Comparison of ENCODE assay signal across 8 cellular contexts in the genomic region with DNA sequence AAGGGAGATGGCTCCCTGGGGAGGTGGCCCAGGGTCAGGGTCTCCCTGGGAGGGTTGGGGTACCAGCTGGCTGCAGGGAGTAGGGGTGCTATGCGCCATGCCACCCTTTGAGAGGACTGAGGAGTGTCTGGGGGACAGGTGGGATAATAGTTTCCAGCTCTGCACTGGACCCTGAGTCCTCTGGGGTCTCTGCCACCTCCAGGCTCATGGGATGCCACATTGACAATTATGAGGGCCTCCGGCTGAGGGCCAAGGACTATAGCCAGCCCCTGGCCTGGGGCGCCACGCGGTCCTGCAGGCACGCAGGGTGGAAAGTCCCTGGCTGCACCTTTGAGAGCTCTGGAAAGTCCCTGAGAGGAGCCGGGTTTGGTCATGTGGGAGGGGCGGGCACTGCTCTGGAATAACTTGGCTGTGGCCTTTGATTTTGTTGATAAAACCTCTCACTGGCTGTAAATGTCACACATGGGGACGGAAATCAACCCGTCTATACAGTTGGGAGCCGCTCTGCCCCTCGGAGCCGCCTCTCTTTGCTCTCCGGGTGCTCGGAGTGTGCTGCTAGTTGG. TPM values are rescaled to one million over a fixed set of nuclear protein-coding genes. Genes with fewer than 3 reads are reported as not detected.
DNase-seq lines count a peak whose midpoint lies in the region; ATAC-seq and TF ChIP-seq lines count a peak whose summit lies in the region.

No MANE protein-coding gene starts in this region.

- H3K4me1 ChIP-seq in esophagus muscularis mucosa (peaks cover 29 to 36% (median 35%) of the 10 kb centered on the region in 4 donors), prostate gland (replicated peaks) (peaks cover 7% of the 10 kb centered on the region), uterus (no peaks in the 10 kb centered on the region)

- ATAC-seq in GM19035 (IDR thresholded peaks at IDR 0.05; ENCODE audit: unreplicated experiment) (peak; percentile 54), HG03442 (IDR thresholded peaks at IDR 0.05; ENCODE audit: unreplicated experiment) (peak; percentile 57)

- no peak for TF ChIP-seq CTCF in esophagus muscularis mucosa (IDR thresholded peaks at IDR 0.05)
- TF ChIP-seq CTCF in prostate gland (IDR thresholded peaks at IDR 0.05) = no peak
- no peak for TF ChIP-seq CTCF in uterus (IDR thresholded peaks at IDR 0.05)

- H3K27me3 ChIP-seq in esophagus muscularis mucosa (no peaks in the 10 kb centered on the region), prostate gland (replicated peaks; ENCODE audit: insufficient read depth) (no peaks in the 10 kb centered on the region), uterus (no peaks in the 10 kb centered on the region)

- H3K9me3 ChIP-seq in esophagus muscularis mucosa = no peaks in the 10 kb centered on the region
- H3K9me3 ChIP-seq in prostate gland = no peaks in the 10 kb centered on the region
- H3K9me3 ChIP-seq in uterus = no peaks in the 10 kb centered on the region

- peak overlapping the region; percentile 5 to 27 (median 20) for H3K4me3 ChIP-seq in esophagus muscularis mucosa
- no peak overlapping the region for H3K4me3 ChIP-seq in prostate gland
- no peak overlapping the region for H3K4me3 ChIP-seq in uterus

- H3K27ac ChIP-seq in esophagus muscularis mucosa (replicated peaks in 1 of 4) = peak overlapping the region; percentile 61 to 75 (median 68)
- H3K27ac ChIP-seq in prostate gland = peak overlapping the region; percentile 77 to 78
- H3K27ac ChIP-seq in uterus = peak overlapping the region; percentile 50 to 67

- TF ChIP-seq EP300 in esophagus muscularis mucosa (IDR thresholded peaks at IDR 0.05) = no peak

- H3K36me3 ChIP-seq in esophagus muscularis mucosa (peaks cover 8 to 41% (median 32%) of the 10 kb centered on the region in 4 donors), prostate gland (no peaks in the 10 kb centered on the region), uterus (no peaks in the 10 kb centered on the region)

- intact Hi-C loops in esophagus muscularis mucosa (cut with DNase I) = no loop called here
- intact Hi-C loops in prostate gland (cut with DNase I) = no loop called here
- intact Hi-C loops in uterus (cut with DNase I; ENCODE audit: low total_unique reads) = no loop called here

- 11% methylated on average over 13 of the region's 15 CpGs for WGBS in esophagus muscularis mucosa
- WGBS in prostate gland = 6% methylated on average over 15 of the region's 15 CpGs

- DNase-seq in activated CD8-positive, alpha-beta memory T cell treated with anti-CD3 and anti-CD28 coated beads, Interleukin-2, amount 50 U/mL, for 1 hour (ENCODE audit: extremely low read depth) = peak; percentile 64
- no peak for DNase-seq in esophagus muscularis mucosa (ENCODE audit: extremely low spot score)
- peak; percentile 85 for DNase-seq in prostate gland (ENCODE audit: low spot score)
- DNase-seq in uterus = peak; percentile 47 to 52
- no peak for DNase-seq in GOT3 (lab: John Stamatoyannopoulos, UW)
- DNase-seq in hippocampal formation (lab: John Stamatoyannopoulos, UW) = no peak

- no peak for TF ChIP-seq POLR2A in esophagus muscularis mucosa (IDR thresholded peaks at IDR 0.05; ENCODE audit: low read depth)
- TF ChIP-seq POLR2A in prostate gland (IDR thresholded peaks at IDR 0.05) = peak; percentile 50
- no peak for TF ChIP-seq POLR2A in uterus (IDR thresholded peaks at IDR 0.05)

RNA-seq across cellular contexts. Expression of a gene that starts 16.0 kb away (rescaled TPM):
- 10 to 100 TPM in 2 of 4 donors, 1 to 10 TPM in 2; 6.6 to 15.5 (median 12.4) TPM for total RNA-seq in esophagus muscularis mucosa
- total RNA-seq in prostate gland = 10 to 100 TPM; 23.6 to 24.2 TPM
- total RNA-seq in uterus = 10 to 100 TPM in 3 of 4 donors, under 1 TPM in 1; 0.88 to 22.1 (median 11.9) TPM

RNA-seq across cellular contexts. Expression of a gene that starts 36.2 kb away (rescaled TPM):
- total RNA-seq in esophagus muscularis mucosa (100 to 1,000 TPM; 233 to 283 (median 247) TPM), prostate gland (100 to 1,000 TPM; 399 to 528 TPM), uterus (100 to 1,000 TPM in 3 of 4 donors, 10 to 100 TPM in 1; 75.6 to 244 (median 144) TPM)

RNA-seq across cellular contexts. Expression of a gene that starts 42.2 kb away (rescaled TPM):
- 100 to 1,000 TPM; 238 to 303 (median 267) TPM for total RNA-seq in esophagus muscularis mucosa
- 100 to 1,000 TPM; 199 to 304 TPM for total RNA-seq in prostate gland
- total RNA-seq in uterus = 100 to 1,000 TPM in 1 of 4 donors, 10 to 100 TPM in 3; 67.4 to 111 (median 75.3) TPM

RNA-seq across cellular contexts. Expression of a gene that starts 42.7 kb away (rescaled TPM):
- not detected for total RNA-seq in esophagus muscularis mucosa
- total RNA-seq in prostate gland = not detected
- total RNA-seq in uterus = not detected

RNA-seq across cellular contexts. Expression of a gene that starts 49.7 kb away (rescaled TPM):
- total RNA-seq in esophagus muscularis mucosa (not detected), prostate gland (10 to 100 TPM in 1 of 2 donors, 1 to 10 TPM in 1; 4.1 to 13.7 TPM), uterus (10 to 100 TPM in 2 of 4 donors, 1 to 10 TPM in 1, not detected in 1; 5.4 to 43.2 (median 10.3) TPM)

Comparison
In these comparisons a context has a peak if more than half of its experiments do, and no peak if none do; other contexts are left out.
1. DNase-seq: peak in activated CD8-positive, alpha-beta memory T cell treated with anti-CD3 and anti-CD28 coated beads, Interleukin-2, amount 50 U/mL, for 1 hour (single experiment), prostate gland (single experiment) and uterus (2 of 2); none in esophagus muscularis mucosa (single experiment), GOT3 (single experiment) and hippocampal formation (0 of 2).
2. H3K4me3 ChIP-seq: peak in esophagus muscularis mucosa (4 of 4); none in prostate gland (0 of 2) and uterus (0 of 2).
3. Peak in every context shown above with its lines, with median percentiles within 50 percentile points of each other: H3K27ac ChIP-seq.